Comparison of ENCODE assay signal across 11 cellular contexts in the genomic region with DNA sequence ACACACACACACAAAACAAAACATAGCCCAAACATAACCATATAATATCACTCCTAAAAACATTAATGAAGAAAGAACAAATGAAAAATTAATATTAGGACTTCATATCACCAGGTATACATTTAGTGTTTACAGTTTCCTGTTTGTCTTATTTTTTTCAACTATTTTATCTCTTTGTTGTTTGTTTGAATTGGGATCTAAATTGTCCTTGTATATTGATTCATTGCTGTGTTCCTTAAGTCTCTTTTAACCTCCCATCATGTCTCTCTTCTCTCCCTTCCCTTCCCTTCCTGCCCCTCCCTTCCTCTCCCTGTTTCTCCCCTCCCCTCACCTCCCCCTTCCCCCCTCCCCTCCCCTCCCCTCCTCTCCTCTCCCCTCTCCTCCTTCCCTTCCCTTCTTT. TPM values are rescaled to one million over a fixed set of nuclear protein-coding genes. Genes with fewer than 3 reads are reported as not detected.
"Had no signal": no experiment of that assay in that cellular context is flagged by ENCODE, and none has a peak within 500 bp of the region (broad histone marks: within the 10 kb centered on the region; RNA-seq: fewer than 3 reads in every experiment).

No MANE protein-coding gene starts in this region.

- H3K4me3 ChIP-seq: GM23248, GM23338, HAP-1 had no signal

- DNase-seq: GM23248, GOT3, H7, H9, HCEC 1CT, HFFc6 had no signal

- H3K4me3 Mint-ChIP-seq: GM23338, H9, HFFc6 had no signal

- H3K9me3 Mint-ChIP-seq: GM23338, H9 had no signal

- H3K9me3 ChIP-seq: HAP-1 had no signal

- H3K4me2 ChIP-seq: GM23338 had no signal

- H2AFZ ChIP-seq: GM23248, GM23338 had no signal

- H3K27ac Mint-ChIP-seq: GM23338, H9, HFFc6 had no signal

- H3K27ac ChIP-seq: GM23248 had no signal

- H3K4me1 ChIP-seq: HAP-1 had no signal

- H3K36me3 ChIP-seq: HAP-1 had no signal

- FAIRE-seq: H1, H54 had no signal

- ATAC-seq: GM23338, HCT116 had no signal

- H3K9ac ChIP-seq: GM23248 had no signal

RNA-seq across cellular contexts. Expression of gene CBLN1, which starts 23.8 kb away (rescaled TPM):
- total RNA-seq: GM23248, HFFc6 had no signal
- polyA plus RNA-seq: GM23248 had no signal
